Comparison of ENCODE assay signal across 8 cellular contexts in genomic region chr19:51514866-51515481, GRCh38. TPM values are rescaled to one million over a fixed set of nuclear protein-coding genes. Genes with fewer than 3 reads are reported as not detected.
DNase-seq lines count a peak whose midpoint lies in the region; ATAC-seq and TF ChIP-seq lines count a peak whose summit lies in the region.

No MANE protein-coding gene starts in this region.

- H3K36me3 ChIP-seq in lung (ENCODE audit: control insufficient read depth in 2 of 2, insufficient read depth in 2 of 2, low read length in 2 of 2) (no peaks in the 10 kb centered on the region), upper lobe of right lung (no peaks in the 10 kb centered on the region)

- H3K4me3 ChIP-seq in lung, result no peak overlapping the region
- no peak overlapping the region for H3K4me3 ChIP-seq in upper lobe of right lung

- H3K27me3 ChIP-seq in lung (ENCODE audit: control insufficient read depth, insufficient read depth), result no peaks in the 10 kb centered on the region
- peaks cover 17% of the 10 kb centered on the region for H3K27me3 ChIP-seq in upper lobe of right lung

- H3K4me1 ChIP-seq in lung (ENCODE audit: control insufficient read depth in 2 of 2, insufficient read depth in 2 of 2, low read length in 2 of 2) (no peaks in the 10 kb centered on the region), upper lobe of right lung (no peaks in the 10 kb centered on the region)

- TF ChIP-seq CTCF in lung (IDR thresholded peaks at IDR 0.05; ENCODE audit: control extremely low read depth, extremely low read depth) (peak; percentile 42), upper lobe of right lung (IDR thresholded peaks at IDR 0.05) (peak; percentile 82)

- ATAC-seq in lung (ENCODE audit: insufficient read depth, low FRiP score) (no peak), upper lobe of right lung (peak; percentile 83), HG03469 (IDR thresholded peaks at IDR 0.05; ENCODE audit: unreplicated experiment) (no peak)

- DNase-seq in NCI-H1417 (lab: John Stamatoyannopoulos, UW), result peak; percentile 6 to 58 (median 51)
- DNase-seq in NCI-H1417 treated with DMSO at 0.1 percent for 48 hours (lab: John Stamatoyannopoulos, UW), result no peak
- peak; percentile 23 for DNase-seq in HPDE6-E6E7 (ENCODE audit: extremely low spot score)
- DNase-seq in OCI-M1 (lab: John Stamatoyannopoulos, UW), result peak; percentile 96
- peak; percentile 19 for DNase-seq in central memory CD4-positive, alpha-beta T cell
- no peak for DNase-seq in lung (ENCODE audit: low spot score)
- no peak for DNase-seq in upper lobe of right lung

- intact Hi-C loops in upper lobe of right lung (cut with DNase I), result no loop called here

- no peak overlapping the region for H3K27ac ChIP-seq in lung (ENCODE audit: low read depth in 1 of 2, low read length in 1 of 2)
- no peak overlapping the region for H3K27ac ChIP-seq in upper lobe of right lung

- WGBS in lung, 2 donors, result 16 to 21% methylated on average over 3 of the region's 3 CpGs

- H3K9me3 ChIP-seq in lung (ENCODE audit: control insufficient read depth in 2 of 2, insufficient read depth in 1 of 2, low read length in 1 of 2), result no peaks in the 10 kb centered on the region
- no peaks in the 10 kb centered on the region for H3K9me3 ChIP-seq in upper lobe of right lung

RNA-seq across cellular contexts. Expression of gene SIGLEC12, which starts 13.4 kb away (rescaled TPM):
- total RNA-seq in lung (1 to 10 TPM in 1 of 2 donors, under 1 TPM in 1; 0.28 to 3.5 TPM), upper lobe of right lung (3.7 TPM)
- 1 to 10 TPM in 1 of 2 donors, under 1 TPM in 1; 0.12 to 5.1 TPM for polyA plus RNA-seq in lung

RNA-seq across cellular contexts. Expression of gene SIGLEC6, which starts 16.5 kb away (rescaled TPM):
- total RNA-seq in lung, result 1 to 10 TPM in 1 of 2 donors, under 1 TPM in 1; 0.23 to 5.3 TPM
- under 1 TPM; 0.37 to 0.53 TPM for polyA plus RNA-seq in lung
- 9.4 TPM for total RNA-seq in upper lobe of right lung

RNA-seq across cellular contexts. Expression of gene CEACAM18, which starts 36.6 kb away (rescaled TPM):
- not detected for total RNA-seq in lung
- polyA plus RNA-seq in lung, result not detected
- total RNA-seq in upper lobe of right lung, result not detected

RNA-seq across cellular contexts. Expression of gene ZNF175, which starts 56.1 kb away (rescaled TPM):
- total RNA-seq in lung (10 to 100 TPM in 1 of 2 donors, 1 to 10 TPM in 1; 8.4 to 11.4 TPM), upper lobe of right lung (13.8 TPM)
- 1 to 10 TPM; 2.5 to 3.3 TPM for polyA plus RNA-seq in lung

RNA-seq across cellular contexts. Expression of gene SIGLEC8, which starts 56.7 kb away (rescaled TPM):
- total RNA-seq in lung, result under 1 TPM; 0.34 to 0.77 TPM
- polyA plus RNA-seq in lung, result under 1 TPM; 0.22 to 0.28 TPM
- 2.1 TPM for total RNA-seq in upper lobe of right lung

Comparison
In these comparisons a context has a peak if more than half of its experiments do, and no peak if none do; other contexts are left out.
1. DNase-seq: peak in NCI-H1417 (3 of 3), HPDE6-E6E7 (single experiment), OCI-M1 (single experiment) and central memory CD4-positive, alpha-beta T cell (single experiment); none in NCI-H1417 treated with DMSO at 0.1 percent for 48 hours (single experiment), lung (single experiment) and upper lobe of right lung (single experiment).